In the genomic region with DNA sequence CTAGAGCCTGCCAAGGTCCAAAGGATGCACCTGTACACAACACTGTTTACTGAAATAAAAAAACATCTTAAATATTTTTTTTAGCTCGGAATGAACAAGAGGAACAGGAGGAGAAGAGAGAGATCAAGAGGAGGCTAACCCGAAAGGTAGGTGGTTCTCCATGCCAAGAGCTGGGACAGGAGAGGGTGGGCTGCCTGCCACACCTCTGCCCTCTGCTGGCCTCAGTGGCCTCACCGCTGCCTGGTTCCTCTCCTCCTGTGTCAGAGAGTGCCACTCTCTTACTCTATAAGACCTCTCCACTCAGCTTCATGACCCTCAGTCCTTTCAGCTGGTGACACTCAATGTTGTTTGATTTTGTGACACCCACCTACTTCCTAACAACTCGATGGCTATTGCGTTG, we compare ENCODE assay signal across 12 cellular contexts. TPM values are rescaled to one million over a fixed set of nuclear protein-coding genes. Genes with fewer than 3 reads are reported as not detected.
DNase-seq lines count a peak whose midpoint lies in the region; ATAC-seq and TF ChIP-seq lines count a peak whose summit lies in the region.
"Had no signal": no experiment of that assay in that cellular context is flagged by ENCODE, and none has a peak within 500 bp of the region (broad histone marks: within the 10 kb centered on the region; RNA-seq: fewer than 3 reads in every experiment).

No MANE protein-coding gene starts in this region.

- no TSS peak for BruUV-seq in HCT116 (replicated peaks; lab: Mats Ljungman, UMichigan)

- CTCF ChIA-PET in HCT116 (lab: Charles Lee), result interaction anchor here (1.2 kb wide), 1 partner anchor 367 kb away, joined by 3 read pairs; no protein-coding TSS in a partner anchor

- no peak overlapping the region for H3K9ac ChIP-seq in HCT116 (ENCODE audit: low read length)

- H3K27ac ChIP-seq in HCT116 (ENCODE audit: low read depth, low read length), result no peak overlapping the region
- no peak overlapping the region for H3K27ac ChIP-seq in VCaP
- H3K27ac ChIP-seq: thoracic aorta had no signal

- ATAC-seq in HCT116 (peak; percentile 74), memory B cell (ENCODE audit: low read depth) (peak; percentile 30)

- RAD21 ChIA-PET in HCT116 (lab: Charles Lee; ENCODE audit: low non-redundant PET in 1 of 2, low total read pairs in 2 of 2, uncharacterized antibody in 2 of 2, unreplicated experiment in 2 of 2), result no interaction called here

- intact Hi-C loops in HCT116 (cut with micrococcal nuclease), result no loop called here

- H3K9me2 ChIP-seq in HCT116 (ENCODE audit: insufficient read depth), result no peaks in the 10 kb centered on the region

- H4K20me1 ChIP-seq in HCT116 (ENCODE audit: insufficient read depth), result no peaks in the 10 kb centered on the region

- peak; percentile 6 to 34 (median 11); a peak in 1 of 6 replicates for TF ChIP-seq CTCF in HCT116 (IDR thresholded peaks at IDR 0.05 in 2 of 3, conservative IDR thresholded peaks at IDR 0.05 in 1 of 3; ENCODE audit: borderline replicate concordance in 1 of 3, insufficient read depth in 1 of 3, low read depth in 2 of 3, low read length in 2 of 3)
- TF ChIP-seq CTCF in VCaP (conservative IDR thresholded peaks at IDR 0.05), result 0 out of 2 replicates have a peak, but pooled peaks have one; percentile 7

- no peaks in the 10 kb centered on the region for H3K27me3 Mint-ChIP-seq in memory B cell

- no peak overlapping the region for H3K4me2 ChIP-seq in HCT116 (ENCODE audit: low read length)

- no peak overlapping the region for H3K4me3 Mint-ChIP-seq in memory B cell

- TF ChIP-seq RAD21 in HCT116 (IDR thresholded peaks at IDR 0.05; ENCODE audit: low read depth), result 0 out of 2 replicates have a peak, but pooled peaks have one; percentile 20

- no peaks in the 10 kb centered on the region for H3K27me3 ChIP-seq in HCT116 (ENCODE audit: insufficient read depth, low read length)

- H3K79me2 ChIP-seq in HCT116 (ENCODE audit: insufficient read depth, low read length), result no peaks in the 10 kb centered on the region

- no peaks in the 10 kb centered on the region for H3K9me3 ChIP-seq in HCT116 (ENCODE audit: control insufficient read depth in 1 of 2, insufficient read depth in 1 of 2, low read depth in 1 of 2, low read length in 2 of 2)
- H3K9me3 ChIP-seq: thoracic aorta had no signal

- H3K36me3 Mint-ChIP-seq in memory B cell, result peaks cover 27% of the 10 kb centered on the region

- TF ChIP-seq POLR2A in HCT116 (IDR thresholded peaks at IDR 0.05; ENCODE audit: borderline replicate concordance, extremely low read depth, insufficient read depth, insufficient read length), result no peak

- H3K27ac Mint-ChIP-seq in memory B cell, result peak overlapping the region; percentile 73
- H3K27ac Mint-ChIP-seq: activated T-helper 2 cell treated with anti-CD3 and anti-CD28 coated beads, Interferon-gamma antibody, Interleukin-2, Interleukin-4, amounts not matched to agents 10 μg/mL and 5 μg/mL and 100 μg/mL, durations not matched to agents 14 hours and 24 hours and 36 hours had no signal

- peaks cover 42% of the 10 kb centered on the region for H3K4me1 Mint-ChIP-seq in memory B cell

- DNase-seq in NCI-H1105 treated with DMSO at 0.1 percent for 48 hours (lab: John Stamatoyannopoulos, UW) (peak; percentile 26), NCI-H1105 (lab: John Stamatoyannopoulos, UW) (no peak), HCT116 (ENCODE audit: low read depth, low spot score) (no peak), memory B cell (ENCODE audit: low spot score in 2 of 2) (no peak), nucleus accumbens (lab: John Stamatoyannopoulos, UW) (no peak), ureter (ENCODE audit: low spot score) (no peak), SHP77 treated with DMSO at 0.1 percent for 48 hours (lab: John Stamatoyannopoulos, UW) (no peak)
- DNase-seq: ACHN had no signal

- POLR2A ChIA-PET in HCT116 (lab: Charles Lee), result no interaction called here

- H3K9me3 Mint-ChIP-seq in memory B cell, result no peaks in the 10 kb centered on the region
- H3K9me3 Mint-ChIP-seq: activated T-helper 2 cell treated with anti-CD3 and anti-CD28 coated beads, Interferon-gamma antibody, Interleukin-2, Interleukin-4, amounts not matched to agents 10 μg/mL and 5 μg/mL and 100 μg/mL, durations not matched to agents 14 hours and 24 hours and 36 hours had no signal

- H3K4me3 ChIP-seq in HCT116 (replicated peaks in 1 of 2; ENCODE audit: low read depth in 1 of 2, low read length in 2 of 2), result no peak overlapping the region
- H3K4me3 ChIP-seq: lung, thoracic aorta had no signal

- H3K4me1 ChIP-seq in HCT116 (ENCODE audit: control insufficient read depth in 1 of 2, insufficient read depth in 2 of 2, low read length in 2 of 2), result no peaks in the 10 kb centered on the region

- H3K36me3 ChIP-seq in HCT116 (ENCODE audit: control insufficient read depth in 1 of 2, insufficient read depth in 2 of 2, low read length in 2 of 2), result no peaks in the 10 kb centered on the region

- no peak overlapping the region for H2AFZ ChIP-seq in HCT116 (ENCODE audit: low read depth, low read length, poor library complexity, severe bottlenecking)

TF ChIP-seq in HCT116, 20 proteins besides CTCF, POLR2A, EP300 and RAD21:
- TF ChIP-seq FOSL1 (IDR thresholded peaks at IDR 0.05; ENCODE audit: low read depth) (no peak), EZH2 (IDR thresholded peaks at IDR 0.05) (no peak), POLR2AphosphoS5 (IDR thresholded peaks at IDR 0.05; ENCODE audit: low read depth, low read length) (no peak)

RNA-seq across cellular contexts. Expression of gene TBC1D7, which starts 50.2 kb away (rescaled TPM):
- total RNA-seq in HCT116 (2021; ENCODE audit: unreplicated experiment), result 13.7 TPM
- 11.3 and 14.3 TPM in 2 replicates for polyA plus RNA-seq in HCT116 (2012)
- 15.6 TPM for total RNA-seq in ureter
